ENCODE assay signal across 13 cellular contexts in the genomic region with DNA sequence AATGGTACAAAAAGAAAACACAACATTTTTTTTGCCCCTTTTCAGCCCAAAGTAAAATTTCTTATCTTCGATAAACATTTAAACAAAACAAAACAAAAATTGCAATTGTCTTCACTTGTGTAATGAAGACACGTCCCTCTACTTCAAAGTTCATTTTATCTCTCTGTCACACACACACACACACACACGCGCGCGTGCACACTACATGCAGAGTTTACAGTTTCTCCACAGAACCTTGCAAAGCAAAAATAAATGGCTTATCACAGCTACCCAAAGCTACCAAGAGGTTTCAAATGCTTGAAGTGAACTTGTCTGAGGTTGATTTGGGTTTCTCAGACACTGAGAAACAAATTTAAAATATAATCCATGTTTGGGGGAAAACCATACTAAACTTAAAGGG.
A peak's percentile ranks its signal among the peaks of the same experiment; 100 is the strongest.
DNase-seq lines count a peak whose midpoint lies in the region; ATAC-seq and TF ChIP-seq lines count a peak whose summit lies in the region.
"Had no signal": no experiment of that assay in that cellular context is flagged by ENCODE, and none has a peak within 500 bp of the region (broad histone marks: within the 10 kb centered on the region; RNA-seq: fewer than 3 reads in every experiment).

No MANE protein-coding gene starts in this region.

- H3K9me3 Mint-ChIP-seq in activated CD4-positive, alpha-beta T cell treated with anti-CD3 and anti-CD28 coated beads, Interleukin-2, amount 10 ng/mL, durations not matched to agents 24 days and 14 days: no peaks in the 10 kb centered on the region
- H3K9me3 Mint-ChIP-seq in stimulated activated effector memory CD8-positive, alpha-beta T cell treated with anti-CD3 and anti-CD28 coated beads, Interleukin-12 subunit alpha, Interleukin-12 subunit beta, amount 100 ng/mL, for 72 hours: no peaks in the 10 kb centered on the region
- H3K9me3 Mint-ChIP-seq: neural crest cell had no signal

- CTCF ChIA-PET in Panc1 (lab: Charles Lee): no interaction called here

- H3K27me3 Mint-ChIP-seq in activated CD4-positive, alpha-beta T cell treated with anti-CD3 and anti-CD28 coated beads, Interleukin-2, amount 10 ng/mL, durations not matched to agents 24 days and 14 days: no peaks in the 10 kb centered on the region

- peak overlapping the region; percentile 99 for H3K27ac Mint-ChIP-seq in activated CD4-positive, alpha-beta T cell treated with anti-CD3 and anti-CD28 coated beads, Interleukin-2, amount 10 ng/mL, durations not matched to agents 24 days and 14 days
- peak overlapping the region; percentile 96 for H3K27ac Mint-ChIP-seq in stimulated activated effector memory CD8-positive, alpha-beta T cell treated with anti-CD3 and anti-CD28 coated beads, Interleukin-12 subunit alpha, Interleukin-12 subunit beta, amount 100 ng/mL, for 72 hours

- no peak overlapping the region for H3K4me3 ChIP-seq in Panc1 (ENCODE audit: low read depth in 2 of 2, low read length in 2 of 2)
- peak overlapping the region; percentile 82 for H3K4me3 ChIP-seq in coronary artery
- H3K4me3 ChIP-seq: SJCRH30 had no signal

- intact Hi-C loops in activated CD4-positive, alpha-beta T cell treated with anti-CD3 and anti-CD28 coated beads, Interleukin-2, amount 10 ng/mL, durations not matched to agents 24 days and 14 days (cut with micrococcal nuclease): loop anchor here (2.0 kb wide), 1 partner anchor 42 kb away; no protein-coding TSS in a partner anchor
- intact Hi-C loops in Panc1 (cut with micrococcal nuclease; ENCODE audit: unreplicated experiment): no loop called here

- peak overlapping the region; percentile 12; the same call in 1 of the 2 replicates for H3K27ac ChIP-seq in Panc1 (ENCODE audit: low read length)
- H3K27ac ChIP-seq in coronary artery: peak overlapping the region; percentile 20 to 31
- H3K27ac ChIP-seq: SJCRH30 had no signal

- POLR2A ChIA-PET in Panc1 (lab: Charles Lee): no interaction called here

- peak overlapping the region; percentile 93 for H3K4me3 Mint-ChIP-seq in activated CD4-positive, alpha-beta T cell treated with anti-CD3 and anti-CD28 coated beads, Interleukin-2, amount 10 ng/mL, durations not matched to agents 24 days and 14 days
- peak overlapping the region; percentile 84 for H3K4me3 Mint-ChIP-seq in stimulated activated effector memory CD8-positive, alpha-beta T cell treated with anti-CD3 and anti-CD28 coated beads, Interleukin-12 subunit alpha, Interleukin-12 subunit beta, amount 100 ng/mL, for 72 hours
- H3K4me3 Mint-ChIP-seq: neural crest cell had no signal

- ATAC-seq in Panc1: no peak
- no peak for ATAC-seq in stimulated activated effector memory CD8-positive, alpha-beta T cell treated with anti-CD3 and anti-CD28 coated beads, Interleukin-12 subunit alpha, Interleukin-12 subunit beta, amount 100 ng/mL, for 72 hours
- ATAC-seq in HG03565 (IDR thresholded peaks at IDR 0.05; ENCODE audit: unreplicated experiment): no peak

- TSS peak; percentile 1 for BruUV-seq in Panc1 (replicated peaks; lab: Mats Ljungman, UMichigan)

- in situ Hi-C loops in Panc1 (cut with HindIII; ENCODE audit: low pct_unique_long_range_greater_than_20kb, low sequenced_read_pairs): no loop called here

- TF ChIP-seq CTCF in Panc1 (IDR thresholded peaks at IDR 0.05): no peak
- TF ChIP-seq CTCF in coronary artery (IDR thresholded peaks at IDR 0.05): no peak

- H3K27me3 ChIP-seq in Panc1 (ENCODE audit: control insufficient read depth, insufficient read depth, low read length): no peaks in the 10 kb centered on the region
- H3K27me3 ChIP-seq: SJCRH30 had no signal

- peaks cover 80% of the 10 kb centered on the region for H3K4me1 Mint-ChIP-seq in activated CD4-positive, alpha-beta T cell treated with anti-CD3 and anti-CD28 coated beads, Interleukin-2, amount 10 ng/mL, durations not matched to agents 24 days and 14 days
- H3K4me1 Mint-ChIP-seq in stimulated activated effector memory CD8-positive, alpha-beta T cell treated with anti-CD3 and anti-CD28 coated beads, Interleukin-12 subunit alpha, Interleukin-12 subunit beta, amount 100 ng/mL, for 72 hours: peaks cover 84% of the 10 kb centered on the region

- H3K36me3 ChIP-seq in Panc1 (ENCODE audit: control insufficient read depth, insufficient read depth, low read length): no peaks in the 10 kb centered on the region

- peak; percentile 71 for DNase-seq in activated CD4-positive, alpha-beta T cell treated with anti-CD3 and anti-CD28 coated beads, Interleukin-2, amount 10 ng/mL, durations not matched to agents 24 days and 14 days
- no peak for DNase-seq in activated CD4-positive, alpha-beta T cell treated with anti-CD3 and anti-CD28 coated beads, Interleukin-2, amount 50 U/mL, for 4 hours
- DNase-seq in Panc1 (ENCODE audit: low read depth, low spot score): no peak
- DNase-seq in coronary artery (ENCODE audit: low spot score): no peak
- DNase-seq in stimulated activated effector memory CD8-positive, alpha-beta T cell treated with anti-CD3 and anti-CD28 coated beads, Interleukin-12 subunit alpha, Interleukin-12 subunit beta, amount 100 ng/mL, for 72 hours (ENCODE audit: low spot score in 2 of 2): no peak
- no peak for DNase-seq in stimulated activated CD4-positive, alpha-beta T cell treated with anti-CD3 and anti-CD28 coated beads, Interleukin-2, amount 100 ng/mL, for 24 hours
- DNase-seq in HuH-7.5 (ENCODE audit: low spot score): no peak
- DNase-seq: DMS79 treated with DMSO at 0.1 percent for 48 hours; NCI-H446; SJCRH30; stimulated activated CD8-positive, alpha-beta memory T cell treated with anti-CD3 and anti-CD28 coated beads, Interleukin-4, amount 100 ng/mL, for 48 hours had no signal

- peaks cover 93% of the 10 kb centered on the region for H3K4me1 ChIP-seq in Panc1 (ENCODE audit: control insufficient read depth, insufficient read depth, low read length)

- H3K36me3 Mint-ChIP-seq in activated CD4-positive, alpha-beta T cell treated with anti-CD3 and anti-CD28 coated beads, Interleukin-2, amount 10 ng/mL, durations not matched to agents 24 days and 14 days (ENCODE audit: low read depth): peaks cover 92% of the 10 kb centered on the region
- peaks cover 100% of the 10 kb centered on the region for H3K36me3 Mint-ChIP-seq in stimulated activated effector memory CD8-positive, alpha-beta T cell treated with anti-CD3 and anti-CD28 coated beads, Interleukin-12 subunit alpha, Interleukin-12 subunit beta, amount 100 ng/mL, for 72 hours

- H3K9me3 ChIP-seq in Panc1 (ENCODE audit: control insufficient read depth, insufficient read depth, low read depth, low read length): no peaks in the 10 kb centered on the region
- H3K9me3 ChIP-seq: SJCRH30 had no signal
